Comparison of ENCODE assay signal across 27 cellular contexts in the genomic region with DNA sequence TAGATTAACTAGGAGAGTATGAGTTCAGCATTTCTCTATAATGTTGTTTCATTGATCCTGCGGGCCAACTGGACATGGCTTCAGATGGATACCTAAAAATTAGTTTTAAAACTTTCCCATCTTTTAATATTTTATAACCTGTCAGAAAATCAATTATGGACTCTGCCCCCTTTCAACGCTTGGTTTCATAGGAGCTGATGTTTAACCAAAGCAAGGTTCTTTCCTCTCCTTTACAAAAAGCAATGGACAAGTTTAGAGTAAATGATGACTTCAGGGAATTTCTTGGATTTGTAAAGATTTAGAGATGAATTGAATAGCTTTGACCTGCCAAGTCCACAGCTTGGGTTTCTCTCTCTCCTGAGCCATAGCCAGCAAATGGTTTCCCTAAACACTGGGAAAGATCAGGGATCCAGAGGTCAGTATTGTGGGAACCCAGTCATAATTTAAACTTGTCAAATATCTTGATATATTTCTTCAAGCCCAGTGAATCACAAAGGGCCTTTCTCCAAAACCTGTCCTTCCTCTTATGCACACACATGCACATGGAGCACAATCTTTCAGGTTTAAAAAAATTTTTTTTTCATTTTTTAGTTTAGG.
DNase-seq lines count a peak whose midpoint lies in the region; ATAC-seq and TF ChIP-seq lines count a peak whose summit lies in the region.
"Had no signal": no experiment of that assay in that cellular context is flagged by ENCODE, and none has a peak within 500 bp of the region (broad histone marks: within the 10 kb centered on the region; RNA-seq: fewer than 3 reads in every experiment).

No MANE protein-coding gene starts in this region.

- no peak overlapping the region for H3K27ac ChIP-seq in fibroblast of lung (ENCODE audit: insufficient read depth, low read length)
- no peak overlapping the region for H3K27ac ChIP-seq in right lobe of liver
- H3K27ac ChIP-seq in right atrium auricular region = no peak overlapping the region
- H3K27ac ChIP-seq: C4-2B, coronary artery, RWPE1, sigmoid colon, tibial artery, WERI-Rb-1 had no signal

- no peak overlapping the region for H3K4me3 Mint-ChIP-seq in natural killer cell treated with Interleukin-12 subunit alpha and Interleukin-12 subunit beta and Interleukin-15 and Interleukin-18, amount 100 ng/mL, for 72 hours

- no peaks in the 10 kb centered on the region for H4K20me1 ChIP-seq in fibroblast of lung (ENCODE audit: control insufficient read depth, extremely low read depth, insufficient read depth, low read length)

- DNase-seq in LHCN-M2 (ENCODE audit: low read depth) (peak; percentile 15), fibroblast of lung (ENCODE audit: low read depth in 2 of 2) (peak; percentile 70 to 71), right lobe of liver (no peak), right atrium auricular region (ENCODE audit: low spot score) (no peak), activated gamma-delta T cell (lab: John Stamatoyannopoulos, UW) (no peak)
- DNase-seq in natural killer cell treated with Interleukin-12 subunit alpha and Interleukin-12 subunit beta and Interleukin-15 and Interleukin-18, amount 100 ng/mL, for 72 hours (ENCODE audit: low spot score) = no peak
- DNase-seq: activated CD4-positive, alpha-beta T cell treated with anti-CD3 and anti-CD28 coated beads for 48 hours; amygdala; Caco-2; DMS79; effector CD8-positive, alpha-beta T cell; GF-D8; kidney glomerular epithelial cell; NCI-H1092; NCI-H187; NCI-H82; posterior cingulate gyrus; sigmoid colon; stimulated activated CD4-positive, alpha-beta T cell treated with anti-CD3 and anti-CD28 coated beads, Interleukin-4, amount 100 ng/mL, for 24 hours; tibial artery; WERI-Rb-1 had no signal

- intact Hi-C loops in right lobe of liver (cut with DNase I) = no loop called here

- WGBS in right lobe of liver (ENCODE audit: insufficient coverage, low coverage, low lambda C conversion rate, missing lambda C conversion rate) = 29% methylated on average over 2 of the region's 2 CpGs

- ATAC-seq in right lobe of liver (peak; percentile 47 to 75 (median 66)), GM18520 (IDR thresholded peaks at IDR 0.05; ENCODE audit: unreplicated experiment) (no peak)
- no peak for ATAC-seq in natural killer cell treated with Interleukin-12 subunit alpha and Interleukin-12 subunit beta and Interleukin-15 and Interleukin-18, amount 100 ng/mL, for 72 hours
- ATAC-seq: activated naive CD4-positive, alpha-beta T cell treated with anti-CD3 and anti-CD28 coated beads, Interleukin-2, amount 50 U/mL, for 72 hours had no signal

- H3K4me2 ChIP-seq in fibroblast of lung (ENCODE audit: extremely low read depth, insufficient read depth, low read length) = no peak overlapping the region

- H3K9me3 Mint-ChIP-seq in natural killer cell treated with Interleukin-12 subunit alpha and Interleukin-12 subunit beta and Interleukin-15 and Interleukin-18, amount 100 ng/mL, for 72 hours = no peaks in the 10 kb centered on the region
- H3K9me3 Mint-ChIP-seq: activated naive CD4-positive, alpha-beta T cell treated with anti-CD3 and anti-CD28 coated beads, Interleukin-2, amount 50 U/mL, for 72 hours; activated T-helper 2 cell treated with anti-CD3 and anti-CD28 coated beads, Interferon-gamma antibody, Interleukin-2, Interleukin-4, amounts not matched to agents 10 μg/mL and 5 μg/mL and 100 μg/mL, durations not matched to agents 14 hours and 24 hours and 36 hours had no signal

- no peak for TF ChIP-seq CTCF in fibroblast of lung (conservative IDR thresholded peaks at IDR 0.05 in 1 of 2, IDR thresholded peaks at IDR 0.05 in 1 of 2; ENCODE audit: low read depth in 1 of 2, low read length in 2 of 2)
- no peak for TF ChIP-seq CTCF in right lobe of liver (IDR thresholded peaks at IDR 0.05)
- no peak for TF ChIP-seq CTCF in right atrium auricular region (IDR thresholded peaks at IDR 0.05)

- peaks cover 9 to 11% of the 10 kb centered on the region in 2 donors for H3K27me3 Mint-ChIP-seq in natural killer cell treated with Interleukin-12 subunit alpha and Interleukin-12 subunit beta and Interleukin-15 and Interleukin-18, amount 100 ng/mL, for 72 hours

- H3K27me3 ChIP-seq in fibroblast of lung (ENCODE audit: control insufficient read depth, insufficient read depth, low read length) = no peaks in the 10 kb centered on the region
- no peaks in the 10 kb centered on the region for H3K27me3 ChIP-seq in right lobe of liver
- H3K27me3 ChIP-seq in right atrium auricular region = no peaks in the 10 kb centered on the region
- H3K27me3 ChIP-seq: sigmoid colon had no signal

- H3K27ac Mint-ChIP-seq in natural killer cell treated with Interleukin-12 subunit alpha and Interleukin-12 subunit beta and Interleukin-15 and Interleukin-18, amount 100 ng/mL, for 72 hours = no peak overlapping the region
- H3K27ac Mint-ChIP-seq: activated naive CD4-positive, alpha-beta T cell treated with anti-CD3 and anti-CD28 coated beads, Interleukin-2, amount 50 U/mL, for 72 hours; activated T-helper 2 cell treated with anti-CD3 and anti-CD28 coated beads, Interferon-gamma antibody, Interleukin-2, Interleukin-4, amounts not matched to agents 10 μg/mL and 5 μg/mL and 100 μg/mL, durations not matched to agents 14 hours and 24 hours and 36 hours had no signal

- no peak overlapping the region for H3K4me3 ChIP-seq in fibroblast of lung (replicated peaks in 1 of 4; ENCODE audit: control extremely low read depth in 1 of 4, insufficient read depth in 1 of 4, low read depth in 3 of 4, low read length in 4 of 4)
- no peak overlapping the region for H3K4me3 ChIP-seq in right lobe of liver
- no peak overlapping the region for H3K4me3 ChIP-seq in right atrium auricular region
- H3K4me3 ChIP-seq: coronary artery, sigmoid colon, tibial artery had no signal

- H3K9me3 ChIP-seq in fibroblast of lung (ENCODE audit: control insufficient read depth, insufficient read depth, low read depth, low read length) = no peaks in the 10 kb centered on the region
- no peaks in the 10 kb centered on the region for H3K9me3 ChIP-seq in right lobe of liver
- no peaks in the 10 kb centered on the region for H3K9me3 ChIP-seq in right atrium auricular region
- H3K9me3 ChIP-seq: Caco-2, sigmoid colon, tibial artery had no signal

- H3K4me1 Mint-ChIP-seq in natural killer cell treated with Interleukin-12 subunit alpha and Interleukin-12 subunit beta and Interleukin-15 and Interleukin-18, amount 100 ng/mL, for 72 hours (ENCODE audit: low read depth in 2 of 2) = no peaks in the 10 kb centered on the region

- no peak overlapping the region for H3K9ac ChIP-seq in fibroblast of lung (ENCODE audit: insufficient read depth, low read length)

- no peaks in the 10 kb centered on the region for H3K36me3 ChIP-seq in fibroblast of lung (ENCODE audit: control insufficient read depth, insufficient read depth, low read length)
- H3K36me3 ChIP-seq in right lobe of liver = no peaks in the 10 kb centered on the region
- no peaks in the 10 kb centered on the region for H3K36me3 ChIP-seq in right atrium auricular region
- H3K36me3 ChIP-seq: sigmoid colon, tibial artery, WERI-Rb-1 had no signal

- H3K36me3 Mint-ChIP-seq in natural killer cell treated with Interleukin-12 subunit alpha and Interleukin-12 subunit beta and Interleukin-15 and Interleukin-18, amount 100 ng/mL, for 72 hours = no peaks in the 10 kb centered on the region
- H3K36me3 Mint-ChIP-seq: activated naive CD4-positive, alpha-beta T cell treated with anti-CD3 and anti-CD28 coated beads, Interleukin-2, amount 50 U/mL, for 72 hours had no signal

- no peaks in the 10 kb centered on the region for H3K4me1 ChIP-seq in fibroblast of lung (ENCODE audit: control insufficient read depth, extremely low read depth, insufficient read depth, low read length)
- H3K4me1 ChIP-seq in right lobe of liver = peaks cover 0 to 18% (median 8%) of the 10 kb centered on the region in 4 donors
- no peaks in the 10 kb centered on the region for H3K4me1 ChIP-seq in right atrium auricular region
- H3K4me1 ChIP-seq: Caco-2, sigmoid colon, tibial artery had no signal

- no peak overlapping the region for H2AFZ ChIP-seq in fibroblast of lung (ENCODE audit: low read length)

- H3K79me2 ChIP-seq in fibroblast of lung (ENCODE audit: control insufficient read depth, insufficient read depth, low read length) = no peaks in the 10 kb centered on the region

- TF ChIP-seq POLR2A in right lobe of liver (IDR thresholded peaks at IDR 0.05) = no peak

Comparison
In these comparisons a context has a peak if more than half of its experiments do, and no peak if none do; other contexts are left out.
1. DNase-seq: peak in LHCN-M2 (single experiment) and fibroblast of lung (2 of 2); none in right lobe of liver (0 of 3), right atrium auricular region (single experiment), activated gamma-delta T cell (single experiment) and natural killer cell treated with Interleukin-12 subunit alpha and Interleukin-12 subunit beta and Interleukin-15 and Interleukin-18, amount 100 ng/mL, for 72 hours (single experiment).
2. ATAC-seq: peak in right lobe of liver (4 of 4); none in GM18520 (single experiment) and natural killer cell treated with Interleukin-12 subunit alpha and Interleukin-12 subunit beta and Interleukin-15 and Interleukin-18, amount 100 ng/mL, for 72 hours (0 of 2).